ENCODE assay signal across 23 cellular contexts in genomic region chr2:120590841-120591240, GRCh38.
"Had no signal": no experiment of that assay in that cellular context is flagged by ENCODE, and none has a peak within 500 bp of the region (broad histone marks: within the 10 kb centered on the region; RNA-seq: fewer than 3 reads in every experiment).

No MANE protein-coding gene starts in this region.

- H3K27ac Mint-ChIP-seq: activated CD4-positive, alpha-beta memory T cell treated with anti-CD3 and anti-CD28 coated beads, Interleukin-2, amount 10 ng/mL, durations not matched to agents 7 days and 5 days; activated CD8-positive, alpha-beta memory T cell treated with anti-CD3 and anti-CD28 coated beads, Interleukin-2, amount 10 ng/mL, durations not matched to agents 7 days and 5 days; activated naive CD8-positive, alpha-beta T cell treated with anti-CD3 and anti-CD28 coated beads, Interleukin-2, amount 10 ng/mL, durations not matched to agents 7 days and 5 days; activated T-helper 17 cell treated with anti-CD3 and anti-CD28 coated beads, Interleukin-2, amount 50 U/mL, for 72 hours; natural killer cell had no signal

- H3K27me3 ChIP-seq: thyroid gland had no signal

- H3K9me3 Mint-ChIP-seq: activated CD4-positive, alpha-beta memory T cell treated with anti-CD3 and anti-CD28 coated beads, Interleukin-2, amount 10 ng/mL, durations not matched to agents 7 days and 5 days; activated naive CD8-positive, alpha-beta T cell treated with anti-CD3 and anti-CD28 coated beads, Interleukin-2, amount 10 ng/mL, durations not matched to agents 7 days and 5 days; activated T-helper 17 cell treated with anti-CD3 and anti-CD28 coated beads, Interleukin-2, amount 50 U/mL, for 72 hours; natural killer cell had no signal

- ATAC-seq: activated CD8-positive, alpha-beta memory T cell treated with anti-CD3 and anti-CD28 coated beads, Interleukin-2, amount 10 ng/mL, durations not matched to agents 7 days and 5 days; activated T-helper 17 cell treated with anti-CD3 and anti-CD28 coated beads, Interleukin-2, amount 50 U/mL, for 72 hours; gastrocnemius medialis; heart left ventricle; natural killer cell had no signal

- H3K9me3 ChIP-seq: gastrocnemius medialis, heart left ventricle, sigmoid colon, spleen, thyroid gland had no signal

- H3K4me1 ChIP-seq: parathyroid adenoma had no signal

- H3K36me3 ChIP-seq: gastrocnemius medialis, heart left ventricle, sigmoid colon, spleen, thyroid gland had no signal

- H3K4me3 ChIP-seq: dorsolateral prefrontal cortex, gastrocnemius medialis, heart left ventricle, sigmoid colon, spleen, thyroid gland had no signal

- H3K4me1 Mint-ChIP-seq: activated CD4-positive, alpha-beta memory T cell treated with anti-CD3 and anti-CD28 coated beads, Interleukin-2, amount 10 ng/mL, durations not matched to agents 7 days and 5 days; activated CD8-positive, alpha-beta memory T cell treated with anti-CD3 and anti-CD28 coated beads, Interleukin-2, amount 10 ng/mL, durations not matched to agents 7 days and 5 days; activated T-helper 17 cell treated with anti-CD3 and anti-CD28 coated beads, Interleukin-2, amount 50 U/mL, for 72 hours had no signal

- H3K4me3 Mint-ChIP-seq: activated CD4-positive, alpha-beta memory T cell treated with anti-CD3 and anti-CD28 coated beads, Interleukin-2, amount 10 ng/mL, durations not matched to agents 7 days and 5 days; activated CD8-positive, alpha-beta memory T cell treated with anti-CD3 and anti-CD28 coated beads, Interleukin-2, amount 10 ng/mL, durations not matched to agents 7 days and 5 days; activated naive CD8-positive, alpha-beta T cell treated with anti-CD3 and anti-CD28 coated beads, Interleukin-2, amount 10 ng/mL, durations not matched to agents 7 days and 5 days; activated T-helper 17 cell treated with anti-CD3 and anti-CD28 coated beads, Interleukin-2, amount 50 U/mL, for 72 hours; brain; natural killer cell had no signal

- DNase-seq: activated CD4-positive, alpha-beta memory T cell treated with anti-CD3 and anti-CD28 coated beads, Interleukin-2, amount 10 ng/mL, durations not matched to agents 7 days and 5 days; activated CD4-positive, alpha-beta T cell treated with anti-CD3 and anti-CD28 coated beads for 48 hours; activated CD4-positive, CD25-positive, alpha-beta regulatory T cell; activated CD8-positive, alpha-beta memory T cell treated with anti-CD3 and anti-CD28 coated beads, Interleukin-2, amount 10 ng/mL, durations not matched to agents 7 days and 5 days; activated naive CD4-positive, alpha-beta T cell treated with Interleukin-2 at 50 U/mL for 16 hours; activated naive CD8-positive, alpha-beta T cell treated with anti-CD3 and anti-CD28 coated beads, Interleukin-2, amount 10 ng/mL, durations not matched to agents 7 days and 5 days; amygdala; central memory CD4-positive, alpha-beta T cell; dorsolateral prefrontal cortex; gastrocnemius medialis; mesendoderm; natural killer cell; sigmoid colon; spleen; stimulated activated CD8-positive, alpha-beta memory T cell treated with anti-CD3 and anti-CD28 coated beads, Interleukin-4, amount 100 ng/mL, for 48 hours; stimulated activated naive CD4-positive, alpha-beta T cell; T-helper 1 cell; T-helper 9 cell; thyroid gland had no signal

- H3K36me3 Mint-ChIP-seq: activated CD8-positive, alpha-beta memory T cell treated with anti-CD3 and anti-CD28 coated beads, Interleukin-2, amount 10 ng/mL, durations not matched to agents 7 days and 5 days; brain; natural killer cell had no signal

- H3K27ac ChIP-seq: dorsolateral prefrontal cortex, gastrocnemius medialis, parathyroid adenoma, sigmoid colon, spleen, thyroid gland had no signal
